ENCODE assay signal across 11 cellular contexts in genomic region chr5:41509399-41510175, GRCh38. TPM values are rescaled to one million over a fixed set of nuclear protein-coding genes. Genes with fewer than 3 reads are reported as not detected.
A peak's percentile ranks its signal among the peaks of the same experiment; 100 is the strongest.
DNase-seq lines count a peak whose midpoint lies in the region; ATAC-seq, FAIRE-seq and TF ChIP-seq lines count a peak whose summit lies in the region.
"Had no signal": no experiment of that assay in that cellular context is flagged by ENCODE, and none has a peak within 500 bp of the region (broad histone marks: within the 10 kb centered on the region; RNA-seq: fewer than 3 reads in every experiment).

No MANE protein-coding gene starts in this region.

- DNase-seq in BJ (ENCODE audit: low read depth) (no peak), astrocyte of the cerebellum (ENCODE audit: low read depth) (no peak), right atrium auricular region (ENCODE audit: low spot score) (no peak), trophoblast cell (no peak), urothelium cell line (ENCODE audit: low spot score) (no peak), NCI-H2171 (lab: John Stamatoyannopoulos, UW) (no peak)
- DNase-seq: activated T-cell treated with anti-CD3 and anti-CD28 coated beads, Interleukin-2, amount 50 U/mL, for 4 hours; T-helper 2 cell had no signal

- H4K91ac ChIP-seq in trophoblast cell (ENCODE audit: low read depth, low read length) = peak overlapping the region; percentile 7

- in situ Hi-C loops in astrocyte of the cerebellum (cut with HindIII; ENCODE audit: low sequenced_read_pairs) = no loop called here

- H3K4me1 ChIP-seq in right atrium auricular region (peaks cover 0 to 11% of the 10 kb centered on the region in 2 donors), trophoblast cell (ENCODE audit: control insufficient read depth in 1 of 2, insufficient read depth in 2 of 2, low read length in 2 of 2) (peaks cover 6 to 18% of the 10 kb centered on the region in 2 experiments)

- no peak overlapping the region for H2AK5ac ChIP-seq in trophoblast cell (ENCODE audit: low read length)

- H3K23ac ChIP-seq in trophoblast cell (ENCODE audit: low read length) = no peak overlapping the region

- no peak for FAIRE-seq in urothelium cell line (lab: Jason Lieb, UNC)

- H3K27ac ChIP-seq in right atrium auricular region = peak overlapping the region; percentile 78 to 90
- H3K27ac ChIP-seq in trophoblast cell (ENCODE audit: low read depth, low read length) = no peak overlapping the region
- H3K27ac ChIP-seq: C4-2B had no signal

- no peak overlapping the region for H2BK120ac ChIP-seq in trophoblast cell (ENCODE audit: insufficient read depth, low read length, poor library complexity)

- no peaks in the 10 kb centered on the region for H3K36me3 ChIP-seq in BJ (ENCODE audit: control insufficient read depth, insufficient read depth, low read length)
- no peaks in the 10 kb centered on the region for H3K36me3 ChIP-seq in right atrium auricular region
- H3K36me3 ChIP-seq in trophoblast cell (ENCODE audit: control insufficient read depth in 1 of 2, insufficient read depth in 2 of 2, low read length in 2 of 2) = no peaks in the 10 kb centered on the region

- H3K4ac ChIP-seq in trophoblast cell (ENCODE audit: low read depth, low read length) = no peak overlapping the region

- WGBS in trophoblast cell (ENCODE audit: extremely low coverage, insufficient coverage, insufficient read length) = no CpG with 5 or more reads among the region's 35 CpGs

- H2AFZ ChIP-seq in trophoblast cell (ENCODE audit: insufficient read depth, low read length, poor library complexity) = no peak overlapping the region

- H4K12ac ChIP-seq in trophoblast cell (ENCODE audit: low read depth, low read length) = no peak overlapping the region

- H2BK5ac ChIP-seq in trophoblast cell (ENCODE audit: low read depth, low read length, poor library complexity) = no peak overlapping the region

- H3K4me2 ChIP-seq in trophoblast cell (ENCODE audit: low read length) = peak overlapping the region; percentile 88

- TF ChIP-seq CTCF in BJ (IDR thresholded peaks at IDR 0.05; ENCODE audit: insufficient read depth, low read depth, low read length) (no peak), astrocyte of the cerebellum (IDR thresholded peaks at IDR 0.05; ENCODE audit: low read depth, low read length, missing control alignments) (no peak), right atrium auricular region (IDR thresholded peaks at IDR 0.05) (no peak)

- H4K8ac ChIP-seq in trophoblast cell (ENCODE audit: low read depth, low read length) = no peak overlapping the region

- H3K9ac ChIP-seq in trophoblast cell (ENCODE audit: low read length) = no peak overlapping the region

- H3K4me3 ChIP-seq in BJ (ENCODE audit: low read depth, low read length) (peak overlapping the region; percentile 39), astrocyte of the cerebellum (ENCODE audit: low read depth, low read length) (peak overlapping the region; percentile 52), right atrium auricular region (peak overlapping the region; percentile 63 to 66), trophoblast cell (ENCODE audit: low read depth, low read length) (peak overlapping the region; percentile 67)

- peak overlapping the region; percentile 41 for H3K18ac ChIP-seq in trophoblast cell (ENCODE audit: low read length)

- H3K79me2 ChIP-seq in trophoblast cell (ENCODE audit: control insufficient read depth, insufficient read depth, low read length, poor library complexity) = no peaks in the 10 kb centered on the region

- no peaks in the 10 kb centered on the region for H3K79me1 ChIP-seq in trophoblast cell (ENCODE audit: low read length)

- H2BK12ac ChIP-seq in trophoblast cell (ENCODE audit: low read length) = peak overlapping the region; percentile 24

- ATAC-seq in HG03045 (IDR thresholded peaks at IDR 0.05; ENCODE audit: unreplicated experiment) = no peak
- ATAC-seq in GM21390 (IDR thresholded peaks at IDR 0.05; ENCODE audit: unreplicated experiment) = no peak

- CTCF ChIA-PET in BJ (lab: Yijun Ruan, JAX) = interaction anchor here (0.5 to 1.4 kb wide), 2 partner anchors 8 to 22 kb away, joined by 3 to 5 read pairs; no protein-coding TSS in a partner anchor

- POLR2A ChIA-PET in BJ (lab: Charles Lee) = no interaction called here

- H3K27me3 ChIP-seq in BJ (ENCODE audit: control insufficient read depth, insufficient read depth, low read length) = peaks cover 13% of the 10 kb centered on the region
- H3K27me3 ChIP-seq in right atrium auricular region = no peaks in the 10 kb centered on the region
- H3K27me3 ChIP-seq in trophoblast cell (ENCODE audit: insufficient read depth, low read length) = peaks cover 12% of the 10 kb centered on the region

- H3K9me3 ChIP-seq in right atrium auricular region = no peaks in the 10 kb centered on the region
- peaks cover 2% of the 10 kb centered on the region for H3K9me3 ChIP-seq in trophoblast cell (ENCODE audit: insufficient read depth, low read depth, low read length)

- no peak overlapping the region for H3K14ac ChIP-seq in trophoblast cell (ENCODE audit: low read length)

RNA-seq across cellular contexts. Expression of gene PLCXD3, which starts 0.8 kb away (rescaled TPM):
- 0.05 and 0.06 TPM in 2 replicates for polyA plus RNA-seq in BJ (2011; rRNA removed)
- polyA minus RNA-seq in BJ (2011; rRNA and poly(A)+ RNA removed) = under 0.01 and 0.05 TPM in 2 replicates
- total RNA-seq in right atrium auricular region = 10 to 100 TPM; 44.5 to 68.3 TPM
- polyA plus RNA-seq in trophoblast cell (2013) = 2.1 and 2.5 TPM in 2 replicates
- total RNA-seq: activated T-cell treated with anti-CD3 and anti-CD28 coated beads, Interleukin-2, amount 50 U/mL, for 4 hours had no signal
